Comparison of ENCODE assay signal across 9 cellular contexts in genomic region chr2:102187191-102188150, GRCh38. TPM values are rescaled to one million over a fixed set of nuclear protein-coding genes. Genes with fewer than 3 reads are reported as not detected.
DNase-seq lines count a peak whose midpoint lies in the region; ATAC-seq and TF ChIP-seq lines count a peak whose summit lies in the region.
"Had no signal": no experiment of that assay in that cellular context is flagged by ENCODE, and none has a peak within 500 bp of the region (broad histone marks: within the 10 kb centered on the region; RNA-seq: fewer than 3 reads in every experiment).

No MANE protein-coding gene starts in this region.

- no TSS peak for BruUV-seq in MCF 10A (replicated peaks; lab: Mats Ljungman, UMichigan)

- H3K4me3 ChIP-seq in ascending aorta, result peak overlapping the region; percentile 62 to 74
- H3K4me3 ChIP-seq in iPS-20b (ENCODE audit: low read length), result peak overlapping the region; percentile 68
- H3K4me3 ChIP-seq in skeletal muscle cell (ENCODE audit: low read depth, low read length), result peak overlapping the region; percentile 41

- H3K4me3 Mint-ChIP-seq in MCF 10A (ENCODE audit: unreplicated experiment), result no peak overlapping the region

- no peaks in the 10 kb centered on the region for H3K9me3 ChIP-seq in ascending aorta
- no peaks in the 10 kb centered on the region for H3K9me3 ChIP-seq in iPS-20b (ENCODE audit: insufficient read depth, low read depth, low read length)

- no peak for ATAC-seq in GM21381 (IDR thresholded peaks at IDR 0.05; ENCODE audit: unreplicated experiment)
- ATAC-seq in HG02981 (IDR thresholded peaks at IDR 0.05; ENCODE audit: unreplicated experiment), result no peak

- in situ Hi-C loops in T47D (cut with HindIII; ENCODE audit: low pct_unique_long_range_greater_than_20kb, low sequenced_read_pairs), result no loop called here

- no peaks in the 10 kb centered on the region for H3K36me3 ChIP-seq in ascending aorta
- H3K36me3 ChIP-seq in iPS-20b (ENCODE audit: insufficient read depth, low read depth, low read length), result no peaks in the 10 kb centered on the region

- peaks cover 0 to 4% of the 10 kb centered on the region in 2 donors for H3K4me1 ChIP-seq in ascending aorta
- no peaks in the 10 kb centered on the region for H3K4me1 ChIP-seq in iPS-20b (ENCODE audit: insufficient read depth, low read length)

- H3K27ac ChIP-seq in ascending aorta (no peak overlapping the region), iPS-20b (ENCODE audit: low read length) (no peak overlapping the region)
- H3K27ac ChIP-seq: VCaP had no signal

- DNase-seq in T47D (ENCODE audit: low read depth in 1 of 2, low spot score in 1 of 2), result peak; percentile 13 to 37
- DNase-seq in MCF 10A (ENCODE audit: unreplicated experiment), result no peak
- peak in 1 of 2 donors; percentile 67 for DNase-seq in ascending aorta (ENCODE audit: low spot score in 2 of 2)
- no peak for DNase-seq in skeletal muscle cell (ENCODE audit: low read depth)
- DNase-seq in epidermal melanocyte (ENCODE audit: insufficient read length, low spot score), result no peak

- POLR2A ChIA-PET in MCF 10A (lab: Yijun Ruan, JAX), result interaction anchor here (0.6 kb wide), 1 partner anchor 88 kb away, joined by 3 read pairs; no protein-coding TSS in a partner anchor

- CTCF ChIA-PET in MCF 10A (lab: Yijun Ruan, JAX), result interaction anchor here (1.0 to 1.1 kb wide), 2 partner anchors 21 to 167 kb away, joined by 4 to 5 read pairs; no protein-coding TSS in a partner anchor

- no peaks in the 10 kb centered on the region for H3K36me3 Mint-ChIP-seq in MCF 10A (ENCODE audit: insufficient read depth, unreplicated experiment)

- H3K27me3 ChIP-seq in ascending aorta, result no peaks in the 10 kb centered on the region
- H3K27me3 ChIP-seq in iPS-20b (ENCODE audit: insufficient read depth, low read length), result peaks cover 50% of the 10 kb centered on the region

- no peak overlapping the region for H3K9ac ChIP-seq in iPS-20b (ENCODE audit: low read depth, low read length)

- no peak for TF ChIP-seq CTCF in MCF 10A (IDR thresholded peaks at IDR 0.05; ENCODE audit: unreplicated experiment)
- TF ChIP-seq CTCF in ascending aorta (IDR thresholded peaks at IDR 0.05), result peak; percentile 24 to 41 (median 33)

- H3K9me3 Mint-ChIP-seq in MCF 10A (ENCODE audit: unreplicated experiment), result no peaks in the 10 kb centered on the region

- no peak overlapping the region for H3K27ac Mint-ChIP-seq in MCF 10A (ENCODE audit: low read depth, unreplicated experiment)

- H3K27me3 Mint-ChIP-seq in MCF 10A (ENCODE audit: insufficient read depth, unreplicated experiment), result no peaks in the 10 kb centered on the region

- intact Hi-C loops in MCF 10A (cut with micrococcal nuclease), result loop anchor here (5.0 kb wide), 1 partner anchor 260 kb away; no protein-coding TSS in a partner anchor
- intact Hi-C loops in ascending aorta (cut with DNase I), result loop anchor here (2.0 to 10.0 kb wide), 3 partner anchors 53 to 167 kb away; partner anchors contain the start of gene IL18R1

- H3K4me1 Mint-ChIP-seq in MCF 10A (ENCODE audit: insufficient read depth, unreplicated experiment), result peaks cover 3% of the 10 kb centered on the region

RNA-seq across cellular contexts. Expression of gene IL1RL2, which starts 0.6 kb away (rescaled TPM):
- total RNA-seq in MCF 10A (2022), result not detected in 2 replicates
- not detected for total RNA-seq in ascending aorta

RNA-seq across cellular contexts. Expression of gene IL1R1, which starts 44.9 kb away (rescaled TPM):
- total RNA-seq in MCF 10A (2022) (5.2 and 6.0 TPM in 2 replicates), ascending aorta (132 TPM)

Comparison
In these comparisons a context has a peak if more than half of its experiments do, and no peak if none do; other contexts are left out.
1. DNase-seq: peak in T47D (2 of 2); none in MCF 10A (single experiment), skeletal muscle cell (single experiment) and epidermal melanocyte (single experiment).
2. RNA of gene IL1R1, which starts 44.9 kb away (total RNA-seq): 132 TPM in ascending aorta (single experiment); 5.2 to 6.0 TPM in MCF 10A; every median in the first group is over 10 times any median in the second.
3. Peak in every context shown above with its lines, with median percentiles within 50 percentile points of each other: H3K4me3 ChIP-seq.